Comparison of ENCODE assay signal across 23 cellular contexts in genomic region chr4:136908122-136908521, GRCh38.
"Had no signal": no experiment of that assay in that cellular context is flagged by ENCODE, and none has a peak within 500 bp of the region (broad histone marks: within the 10 kb centered on the region; RNA-seq: fewer than 3 reads in every experiment).

No MANE protein-coding gene starts in this region.

- H3K4me3 ChIP-seq: left lung, lower lobe of right lung, ovary, right atrium auricular region, right lobe of liver, smooth muscle cell, tibial nerve, uterus had no signal

- H3K27ac ChIP-seq: left lung, lower lobe of right lung, ovary, right atrium auricular region, right lobe of liver, tibial nerve, uterus had no signal

- H3K36me3 ChIP-seq: left lung, lower lobe of right lung, ovary, right atrium auricular region, right lobe of liver, tibial nerve, uterus had no signal

- H3K9me3 ChIP-seq: left lung, lower lobe of right lung, ovary, right atrium auricular region, right lobe of liver, tibial nerve, uterus had no signal

- H3K4me1 ChIP-seq: left lung, lower lobe of right lung, right atrium auricular region, right lobe of liver, tibial nerve, uterus had no signal

- DNase-seq: immature natural killer cell; kidney; left colon; left lung; lower lobe of right lung; mammary epithelial cell; mesenchymal stem cell; naive B cell; natural killer cell; nephron progenitor cell; ovary; right lobe of liver; stimulated activated CD4-positive, alpha-beta T cell treated with anti-CD3 and anti-CD28 coated beads, Interleukin-1b, Interleukin-23, amount 100 ng/mL, for 48 hours; stimulated activated CD4-positive, alpha-beta T cell treated with anti-CD3 and anti-CD28 coated beads, Interleukin-2, amount 100 ng/mL, for 48 hours; stimulated activated CD4-positive, alpha-beta T cell treated with anti-CD3 and anti-CD28 coated beads, Interleukin-4, amount 100 ng/mL, for 4 hours; stimulated activated CD8-positive, alpha-beta memory T cell treated with anti-CD3 and anti-CD28 coated beads, Interleukin-4, amount 100 ng/mL, for 48 hours; stimulated activated naive CD4-positive, alpha-beta T cell treated with Interleukin-2 at 50 U/mL for 16 hours; stimulated activated naive CD8-positive, alpha-beta T cell treated with anti-CD3 and anti-CD28 coated beads, Interleukin-15, amount 100 ng/mL, for 72 hours; substantia nigra; uterus had no signal

- H3K27me3 ChIP-seq: left lung, ovary, right atrium auricular region, tibial nerve, uterus had no signal
